In genomic region chr2:217873371-217873770, GRCh38 we compare ENCODE assay signal across 24 cellular contexts.
"Had no signal": no experiment of that assay in that cellular context is flagged by ENCODE, and none has a peak within 500 bp of the region (broad histone marks: within the 10 kb centered on the region; RNA-seq: fewer than 3 reads in every experiment).

No MANE protein-coding gene starts in this region.

- H3K4me3 Mint-ChIP-seq: activated CD4-positive, alpha-beta memory T cell treated with anti-CD3 and anti-CD28 coated beads for 36 hours; activated naive CD8-positive, alpha-beta T cell treated with anti-CD3 and anti-CD28 coated beads, Interleukin-2, amount 50 U/mL, for 24 hours; mesothelial cell of epicardium; naive thymus-derived CD8-positive, alpha-beta T cell; stimulated activated effector memory CD8-positive, alpha-beta T cell treated with anti-CD3 and anti-CD28 coated beads, Interleukin-12 subunit alpha, Interleukin-12 subunit beta, amount 100 ng/mL, for 72 hours; T-cell had no signal

- H3K36me3 ChIP-seq: cardiac muscle cell, uterus had no signal

- H3K36me3 Mint-ChIP-seq: activated CD4-positive, alpha-beta memory T cell treated with anti-CD3 and anti-CD28 coated beads for 36 hours; naive thymus-derived CD8-positive, alpha-beta T cell; stimulated activated effector memory CD8-positive, alpha-beta T cell treated with anti-CD3 and anti-CD28 coated beads, Interleukin-12 subunit alpha, Interleukin-12 subunit beta, amount 100 ng/mL, for 72 hours; T-cell had no signal

- DNase-seq: activated CD4-positive, alpha-beta memory T cell treated with anti-CD3 and anti-CD28 coated beads for 36 hours; activated CD4-positive, alpha-beta T cell treated with anti-CD3 and anti-CD28 coated beads for 4 hours; activated CD4-positive, CD25-positive, alpha-beta regulatory T cell; activated effector memory CD4-positive, alpha-beta T cell treated with anti-CD3 and anti-CD28 coated beads, Interleukin-2, amount 50 U/mL, for 16 hours; activated naive CD4-positive, alpha-beta T cell treated with anti-CD3 and anti-CD28 coated beads, Interleukin-2, amount 50 U/mL, for 16 hours; activated naive CD8-positive, alpha-beta T cell treated with anti-CD3 and anti-CD28 coated beads, Interleukin-2, amount 50 U/mL, for 24 hours; body of pancreas; foreskin keratinocyte; glutamatergic neuron; left ventricle myocardium inferior; naive thymus-derived CD8-positive, alpha-beta T cell; stimulated activated CD4-positive, alpha-beta T cell treated with anti-CD3 and anti-CD28 coated beads, Interleukin-1b, Interleukin-23, amount 100 ng/mL, for 48 hours; stomach; T-cell; testis; trophoblast cell; uterus had no signal

- H3K4me2 ChIP-seq: hepatocyte had no signal

- H3K27ac ChIP-seq: body of pancreas, cardiac muscle cell, foreskin keratinocyte, hepatocyte, left ventricle myocardium inferior, skin epidermis, testis, uterus had no signal

- H2AFZ ChIP-seq: hepatocyte had no signal

- H3K27me3 Mint-ChIP-seq: activated CD4-positive, alpha-beta memory T cell treated with anti-CD3 and anti-CD28 coated beads for 36 hours; activated naive CD8-positive, alpha-beta T cell treated with anti-CD3 and anti-CD28 coated beads, Interleukin-2, amount 50 U/mL, for 24 hours had no signal

- H3K9me3 ChIP-seq: body of pancreas, left ventricle myocardium inferior, stomach, testis, uterus had no signal

- H3K9me3 Mint-ChIP-seq: activated CD4-positive, alpha-beta memory T cell treated with anti-CD3 and anti-CD28 coated beads for 36 hours; activated naive CD8-positive, alpha-beta T cell treated with anti-CD3 and anti-CD28 coated beads, Interleukin-2, amount 50 U/mL, for 24 hours; mesothelial cell of epicardium; naive thymus-derived CD8-positive, alpha-beta T cell; stimulated activated effector memory CD8-positive, alpha-beta T cell treated with anti-CD3 and anti-CD28 coated beads, Interleukin-12 subunit alpha, Interleukin-12 subunit beta, amount 100 ng/mL, for 72 hours; T-cell had no signal

- H3K4me1 Mint-ChIP-seq: activated naive CD8-positive, alpha-beta T cell treated with anti-CD3 and anti-CD28 coated beads, Interleukin-2, amount 50 U/mL, for 24 hours; naive thymus-derived CD8-positive, alpha-beta T cell; stimulated activated effector memory CD8-positive, alpha-beta T cell treated with anti-CD3 and anti-CD28 coated beads, Interleukin-12 subunit alpha, Interleukin-12 subunit beta, amount 100 ng/mL, for 72 hours; T-cell had no signal

- ATAC-seq: activated naive CD8-positive, alpha-beta T cell treated with anti-CD3 and anti-CD28 coated beads, Interleukin-2, amount 50 U/mL, for 24 hours; body of pancreas; foreskin keratinocyte; naive thymus-derived CD8-positive, alpha-beta T cell; stimulated activated effector memory CD8-positive, alpha-beta T cell treated with anti-CD3 and anti-CD28 coated beads, Interleukin-12 subunit alpha, Interleukin-12 subunit beta, amount 100 ng/mL, for 72 hours; T-cell had no signal

- H3K79me2 ChIP-seq: hepatocyte had no signal

- H3K27ac Mint-ChIP-seq: activated CD4-positive, alpha-beta memory T cell treated with anti-CD3 and anti-CD28 coated beads for 36 hours; activated naive CD8-positive, alpha-beta T cell treated with anti-CD3 and anti-CD28 coated beads, Interleukin-2, amount 50 U/mL, for 24 hours; mesothelial cell of epicardium; naive thymus-derived CD8-positive, alpha-beta T cell; progenitor cell of endocrine pancreas; stimulated activated effector memory CD8-positive, alpha-beta T cell treated with anti-CD3 and anti-CD28 coated beads, Interleukin-12 subunit alpha, Interleukin-12 subunit beta, amount 100 ng/mL, for 72 hours; T-cell had no signal

- H3K4me1 ChIP-seq: body of pancreas, foreskin keratinocyte had no signal

- FAIRE-seq: endometrium had no signal

- H3K27me3 ChIP-seq: body of pancreas, hepatocyte, stomach, testis, uterus had no signal

- H3K4me3 ChIP-seq: body of pancreas, cardiac muscle cell, hepatocyte, left ventricle myocardium inferior, skin epidermis, stomach, testis, uterus had no signal
